8 cellular contexts compared by ENCODE assay signal in the genomic region with DNA sequence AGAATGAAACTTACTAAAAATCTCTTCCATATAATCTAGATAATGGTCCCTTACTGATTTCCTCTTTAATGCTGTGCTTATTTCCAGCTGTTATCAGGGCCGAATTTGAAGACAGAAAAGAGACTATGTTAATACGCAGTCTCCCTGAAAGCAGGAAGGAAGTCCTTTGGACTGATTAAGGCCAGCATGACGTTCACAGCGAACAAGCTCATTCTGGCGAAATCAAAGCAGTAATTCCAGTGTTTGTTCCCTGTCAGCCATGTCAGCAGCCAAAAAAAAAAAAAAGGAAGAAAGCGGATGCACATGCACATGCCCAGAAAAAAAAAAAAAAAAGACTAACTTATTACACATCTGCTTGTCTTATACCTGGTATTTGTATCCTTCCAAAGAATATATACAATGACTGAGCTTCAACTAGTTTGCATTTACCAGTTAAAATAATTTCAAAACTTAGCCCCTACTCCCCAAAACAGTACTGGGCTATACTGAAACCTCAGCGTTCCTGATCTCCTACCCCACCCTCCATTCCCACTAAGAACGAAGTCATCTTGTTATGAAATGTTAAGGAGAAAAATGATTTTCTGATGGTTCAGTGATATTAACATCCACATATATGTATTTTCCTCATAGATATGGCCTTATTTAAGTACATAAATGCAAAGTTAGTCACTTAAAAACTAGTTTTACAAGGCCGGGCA. TPM values are rescaled to one million over a fixed set of nuclear protein-coding genes. Genes with fewer than 3 reads are reported as not detected.
DNase-seq lines count a peak whose midpoint lies in the region; ATAC-seq and TF ChIP-seq lines count a peak whose summit lies in the region.

No MANE protein-coding gene starts in this region.

- H3K27ac ChIP-seq in left ventricle myocardium inferior (replicated peaks) = peak overlapping the region; percentile 82

- DNase-seq in COLO829 (ENCODE audit: low spot score) = peak; percentile 3
- DNase-seq in adipocyte (ENCODE audit: low read depth) = no peak
- DNase-seq in left ventricle myocardium inferior = no peak
- peak; percentile 29 for DNase-seq in putamen (ENCODE audit: low spot score)
- DNase-seq in stimulated activated naive CD8-positive, alpha-beta T cell treated with anti-CD3 and anti-CD28 coated beads, Interleukin-15, amount 100 ng/mL, for 72 hours = no peak
- no peak for DNase-seq in ecto neural progenitor cell (ENCODE audit: low spot score)
- DNase-seq in NCI-H1694 (lab: John Stamatoyannopoulos, UW) = no peak
- DNase-seq in MV-4-11 (lab: John Stamatoyannopoulos, UW) = no peak

- ATAC-seq in stimulated activated naive CD8-positive, alpha-beta T cell treated with anti-CD3 and anti-CD28 coated beads, Interleukin-15, amount 100 ng/mL, for 72 hours = no peak

- no peak overlapping the region for H3K27ac Mint-ChIP-seq in stimulated activated naive CD8-positive, alpha-beta T cell treated with anti-CD3 and anti-CD28 coated beads, Interleukin-15, amount 100 ng/mL, for 72 hours

- peaks cover 7 to 9% of the 10 kb centered on the region in 2 donors for H3K9me3 Mint-ChIP-seq in stimulated activated naive CD8-positive, alpha-beta T cell treated with anti-CD3 and anti-CD28 coated beads, Interleukin-15, amount 100 ng/mL, for 72 hours

- no peak for TF ChIP-seq CTCF in left ventricle myocardium inferior (IDR thresholded peaks at IDR 0.05; ENCODE audit: borderline replicate concordance)

- intact Hi-C loops in left ventricle myocardium inferior (cut with micrococcal nuclease) = no loop called here

- H3K4me1 Mint-ChIP-seq in stimulated activated naive CD8-positive, alpha-beta T cell treated with anti-CD3 and anti-CD28 coated beads, Interleukin-15, amount 100 ng/mL, for 72 hours = peaks cover 11% of the 10 kb centered on the region

- H3K4me1 ChIP-seq in adipocyte (ENCODE audit: control insufficient read depth, insufficient read depth, low read length) = peaks cover 12% of the 10 kb centered on the region
- H3K4me1 ChIP-seq in left ventricle myocardium inferior = peaks cover 15% of the 10 kb centered on the region

- H3K27me3 ChIP-seq in adipocyte (replicated peaks; ENCODE audit: control insufficient read depth, insufficient read depth, low read length) (no peaks in the 10 kb centered on the region), left ventricle myocardium inferior (ENCODE audit: low read depth) (no peaks in the 10 kb centered on the region)

- no peaks in the 10 kb centered on the region for H3K27me3 Mint-ChIP-seq in stimulated activated naive CD8-positive, alpha-beta T cell treated with anti-CD3 and anti-CD28 coated beads, Interleukin-15, amount 100 ng/mL, for 72 hours

- peak overlapping the region; percentile 86 for H3K9ac ChIP-seq in adipocyte (ENCODE audit: low read length)

- peaks cover 19% of the 10 kb centered on the region for H3K36me3 ChIP-seq in adipocyte (ENCODE audit: control insufficient read depth, insufficient read depth, low read length, severe bottlenecking)
- H3K36me3 ChIP-seq in left ventricle myocardium inferior = peaks cover 39% of the 10 kb centered on the region

- H3K9me3 ChIP-seq in adipocyte (ENCODE audit: control insufficient read depth, low read length) (peaks cover 5% of the 10 kb centered on the region), left ventricle myocardium inferior (replicated peaks) (peaks cover 11% of the 10 kb centered on the region)

- H3K4me3 ChIP-seq in adipocyte (ENCODE audit: low read length) (peak overlapping the region; percentile 76), left ventricle myocardium inferior (peak overlapping the region; percentile 44)

- H3K4me3 Mint-ChIP-seq in stimulated activated naive CD8-positive, alpha-beta T cell treated with anti-CD3 and anti-CD28 coated beads, Interleukin-15, amount 100 ng/mL, for 72 hours = no peak overlapping the region

RNA-seq across cellular contexts. Expression of gene ANAPC16, which starts 29.0 kb away (rescaled TPM):
- total RNA-seq in left ventricle myocardium inferior = 256 TPM

RNA-seq across cellular contexts. Expression of gene ASCC1, which starts 29.3 kb away (rescaled TPM):
- 37.0 TPM for total RNA-seq in left ventricle myocardium inferior

Comparison
In these comparisons a context has a peak if more than half of its experiments do, and no peak if none do; other contexts are left out.
1. DNase-seq: peak in COLO829 (single experiment) and putamen (single experiment); none in adipocyte (single experiment), left ventricle myocardium inferior (single experiment), stimulated activated naive CD8-positive, alpha-beta T cell treated with anti-CD3 and anti-CD28 coated beads, Interleukin-15, amount 100 ng/mL, for 72 hours (0 of 2), ecto neural progenitor cell (single experiment), NCI-H1694 (single experiment) and MV-4-11 (single experiment).